20 cellular contexts compared by ENCODE assay signal in genomic region chr12:114046236-114046998, GRCh38.
"Had no signal": no experiment of that assay in that cellular context is flagged by ENCODE, and none has a peak within 500 bp of the region (broad histone marks: within the 10 kb centered on the region; RNA-seq: fewer than 3 reads in every experiment).

No MANE protein-coding gene starts in this region.

- H3K36me3 ChIP-seq: SJSA1 had no signal

- DNase-seq: KBM-7, MV-4-11, NCI-H1048, NCI-H1105, NCI-H1436 treated with DMSO at 0.1 percent for 48 hours, NCI-H1694, NCI-H187 treated with DMSO at 0.1 percent for 48 hours, NCI-H2029 treated with DMSO at 0.1 percent for 48 hours, NCI-H2227 treated with DMSO at 0.1 percent for 48 hours, NCI-H524, NCI-H526 treated with DMSO at 0.1 percent for 48 hours, NCI-H774, Right ventricle myocardium superior, RPMI8226, SIG-M5 had no signal

- H3K27ac ChIP-seq: HL-60, SJSA1, SK-N-MC had no signal

- FAIRE-seq: HTR-8/SVneo, RCC 7860 had no signal

- H3K4me3 ChIP-seq: SJSA1, SK-N-MC had no signal

- H3K4me1 ChIP-seq: SJSA1 had no signal

- H3K9me3 ChIP-seq: SJSA1 had no signal
